3 cellular contexts compared by ENCODE assay signal in genomic region chr15:73785615-73786014, GRCh38. TPM values are rescaled to one million over a fixed set of nuclear protein-coding genes. Genes with fewer than 3 reads are reported as not detected.
"Had no signal": no experiment of that assay in that cellular context is flagged by ENCODE, and none has a peak within 500 bp of the region (broad histone marks: within the 10 kb centered on the region; RNA-seq: fewer than 3 reads in every experiment).

No MANE protein-coding gene starts in this region.

RNA-seq across cellular contexts. Expression of gene INSYN1, which starts 32.5 kb away (rescaled TPM):
- total RNA-seq: mononuclear cell; naive thymus-derived CD4-positive, alpha-beta T cell; natural killer cell treated with Interleukin-12 subunit alpha and Interleukin-12 subunit beta and Interleukin-15 and Interleukin-18, amount 100 ng/mL, for 72 hours had no signal
- polyA plus RNA-seq: naive thymus-derived CD4-positive, alpha-beta T cell had no signal
